In genomic region chr1:208219098-208219658, GRCh38 we compare ENCODE assay signal across 13 cellular contexts. TPM values are rescaled to one million over a fixed set of nuclear protein-coding genes. Genes with fewer than 3 reads are reported as not detected.
DNase-seq lines count a peak whose midpoint lies in the region; ATAC-seq and TF ChIP-seq lines count a peak whose summit lies in the region.
"Had no signal": no experiment of that assay in that cellular context is flagged by ENCODE, and none has a peak within 500 bp of the region (broad histone marks: within the 10 kb centered on the region; RNA-seq: fewer than 3 reads in every experiment).

No MANE protein-coding gene starts in this region.

- H3K9me3 ChIP-seq in duodenal mucosa (ENCODE audit: control insufficient read depth in 1 of 2, low read length in 2 of 2), result no peaks in the 10 kb centered on the region
- H3K9me3 ChIP-seq in mesodermal cell (ENCODE audit: control insufficient read depth, low read length), result no peaks in the 10 kb centered on the region
- no peaks in the 10 kb centered on the region for H3K9me3 ChIP-seq in thoracic aorta
- H3K9me3 ChIP-seq: BLaER1 treated with 17β-estradiol and CSF1 and Interleukin-3, amounts not matched to agents 10 nM and 100 nM had no signal

- CTCF ChIA-PET in RWPE1 (lab: Yijun Ruan, JAX), result interaction anchor here (0.6 to 2.9 kb wide), 4 partner anchors 19 to 390 kb away, joined by 3 to 13 read pairs (median 4); partner anchors contain the start of gene PLXNA2

- H3K4me3 ChIP-seq in duodenal mucosa (ENCODE audit: low read depth in 1 of 2, low read length in 2 of 2), result no peak overlapping the region
- H3K4me3 ChIP-seq in mesodermal cell (ENCODE audit: extremely low read depth, insufficient read depth, low read length, poor library complexity, severe bottlenecking), result no peak overlapping the region
- peak overlapping the region; percentile 1 for H3K4me3 ChIP-seq in thoracic aorta
- H3K4me3 ChIP-seq: BLaER1 treated with 17β-estradiol and CSF1 and Interleukin-3, amounts not matched to agents 10 nM and 100 nM had no signal

- no peak overlapping the region for H3K9ac ChIP-seq in duodenal mucosa (ENCODE audit: low read depth in 1 of 2, low read length in 2 of 2)
- H3K9ac ChIP-seq: BLaER1 treated with 17β-estradiol and CSF1 and Interleukin-3, amounts not matched to agents 10 nM and 100 nM had no signal

- DNase-seq in RWPE1 (ENCODE audit: low spot score) (peak; percentile 78), thoracic aorta (ENCODE audit: low spot score) (no peak), posterior vena cava (ENCODE audit: low spot score) (no peak), DMS114 treated with DMSO at 0.1 percent for 48 hours (lab: John Stamatoyannopoulos, UW; ENCODE audit: unreplicated experiment) (no peak)
- DNase-seq in activated CD4-positive, alpha-beta T cell treated with anti-CD3 and anti-CD28 coated beads for 48 hours, result no peak
- DNase-seq: activated naive CD4-positive, alpha-beta T cell treated with anti-CD3 and anti-CD28 coated beads for 36 hours; head of caudate nucleus; NCI-H2081 treated with DMSO at 0.1 percent for 48 hours; T-helper 9 cell had no signal

- intact Hi-C loops in posterior vena cava (cut with DNase I), result no loop called here

- TF ChIP-seq CTCF in RWPE1 (conservative IDR thresholded peaks at IDR 0.05; ENCODE audit: low read depth) (no peak), thoracic aorta (IDR thresholded peaks at IDR 0.05) (no peak)

- POLR2A ChIA-PET in RWPE1 (lab: Yijun Ruan, JAX; ENCODE audit: low non-redundant PET), result interaction anchor here (1.3 kb wide), 1 partner anchor 11 kb away, joined by 3 read pairs; no protein-coding TSS in a partner anchor

- H3K27ac ChIP-seq in RWPE1 (peak overlapping the region; percentile 93), duodenal mucosa (ENCODE audit: low read depth, low read length) (peak overlapping the region; percentile 35), mesodermal cell (ENCODE audit: low read depth, low read length, severe bottlenecking) (peak overlapping the region; percentile 92), thoracic aorta (peak overlapping the region; percentile 82 to 84)
- H3K27ac ChIP-seq: BLaER1 treated with 17β-estradiol and CSF1 and Interleukin-3, amounts not matched to agents 10 nM and 100 nM had no signal

- H3K36me3 ChIP-seq in duodenal mucosa (ENCODE audit: control insufficient read depth in 1 of 2, insufficient read depth in 2 of 2, low read length in 2 of 2) (peaks cover 22 to 30% of the 10 kb centered on the region in 2 donors), mesodermal cell (ENCODE audit: control insufficient read depth, insufficient read depth, low read length) (peaks cover 40% of the 10 kb centered on the region), thoracic aorta (peaks cover 20% of the 10 kb centered on the region)
- H3K36me3 ChIP-seq: BLaER1 treated with 17β-estradiol and CSF1 and Interleukin-3, amounts not matched to agents 10 nM and 100 nM had no signal

- WGBS in mesodermal cell (ENCODE audit: insufficient coverage in 2 of 2), 2 experiments, result 89 to 100% methylated on average over 1 to 4 of the region's 5 CpGs

- H3K4me1 ChIP-seq in duodenal mucosa (ENCODE audit: control insufficient read depth in 1 of 2, insufficient read depth in 2 of 2, low read length in 2 of 2) (peaks cover 0 to 10% of the 10 kb centered on the region in 2 donors), mesodermal cell (ENCODE audit: control insufficient read depth, insufficient read depth, low read length, poor library complexity, severe bottlenecking) (peaks cover 97% of the 10 kb centered on the region), thoracic aorta (ENCODE audit: control insufficient read depth in 1 of 2, low read depth in 2 of 2) (peaks cover 25 to 53% of the 10 kb centered on the region in 2 donors)

- no peak for ATAC-seq in thoracic aorta (ENCODE audit: insufficient number of reproducible peaks, low FRiP score, low read depth)
- no peak for ATAC-seq in GM21423 (IDR thresholded peaks at IDR 0.05; ENCODE audit: unreplicated experiment)

- H3K27me3 ChIP-seq in duodenal mucosa (ENCODE audit: control insufficient read depth in 1 of 2, insufficient read depth in 2 of 2, low read length in 2 of 2) (no peaks in the 10 kb centered on the region), thoracic aorta (replicated peaks; ENCODE audit: insufficient read depth) (no peaks in the 10 kb centered on the region)
- H3K27me3 ChIP-seq: BLaER1 treated with 17β-estradiol and CSF1 and Interleukin-3, amounts not matched to agents 10 nM and 100 nM had no signal

RNA-seq across cellular contexts. Expression of gene PLXNA2, which starts 25.0 kb away (rescaled TPM):
- 27.1 TPM for polyA plus RNA-seq in mesodermal cell (2013, experiment 1 of 2)
- 21.1 TPM for polyA plus RNA-seq in mesodermal cell (2013, experiment 2 of 2)
- total RNA-seq in thoracic aorta (10 to 100 TPM; 30.2 to 62.2 TPM), posterior vena cava (10 to 100 TPM; 23.4 to 40.6 TPM)

Comparison
In these comparisons a context has a peak if more than half of its experiments do, and no peak if none do; other contexts are left out.
1. H3K27ac ChIP-seq: peak in every context shown above with its lines; median percentile 93 in RWPE1; 92 in mesodermal cell; 83 in thoracic aorta; 35 in duodenal mucosa.